28 cellular contexts compared by ENCODE assay signal in the genomic region with DNA sequence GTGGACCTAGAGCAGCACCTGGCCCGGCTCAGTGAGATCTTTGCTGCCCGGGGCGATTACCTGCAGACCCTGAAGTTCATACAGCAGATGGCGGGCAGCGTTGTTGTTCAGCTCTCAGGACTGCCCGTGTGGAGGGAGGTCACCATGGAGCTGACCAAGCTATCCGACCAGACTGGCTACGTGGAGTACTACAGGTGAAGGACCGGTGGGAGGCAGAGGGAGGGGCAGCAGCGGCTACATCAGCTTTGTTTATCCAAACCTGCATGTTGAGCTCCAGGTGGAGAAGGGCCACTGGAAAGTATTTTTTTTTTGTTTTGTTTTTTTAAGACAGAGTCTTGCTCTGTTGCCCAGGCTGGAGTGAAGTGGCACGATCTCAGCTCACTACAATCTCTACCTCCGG. TPM values are rescaled to one million over a fixed set of nuclear protein-coding genes. Genes with fewer than 3 reads are reported as not detected.
"Had no signal": no experiment of that assay in that cellular context is flagged by ENCODE, and none has a peak within 500 bp of the region (broad histone marks: within the 10 kb centered on the region; RNA-seq: fewer than 3 reads in every experiment).

No MANE protein-coding gene starts in this region.

- H3K9me3 Mint-ChIP-seq: memory B cell; natural killer cell; stimulated activated memory B cell treated with anti-CD40 and anti-IgM and Interleukin-4, amounts not matched to agents 10 μg/mL and 1 μg/mL and 100 μg/mL, for 72 hours had no signal

- H3K4me1 Mint-ChIP-seq: natural killer cell had no signal

- H3K4me3 Mint-ChIP-seq: memory B cell; natural killer cell; stimulated activated memory B cell treated with anti-CD40 and anti-IgM and Interleukin-4, amounts not matched to agents 10 μg/mL and 1 μg/mL and 100 μg/mL, for 72 hours had no signal

- H3K27ac Mint-ChIP-seq: memory B cell; natural killer cell; stimulated activated memory B cell treated with anti-CD40 and anti-IgM and Interleukin-4, amounts not matched to agents 10 μg/mL and 1 μg/mL and 100 μg/mL, for 72 hours had no signal

- H3K27me3 ChIP-seq: esophagus squamous epithelium, heart right ventricle, ovary, sigmoid colon, tibial artery, upper lobe of left lung, uterus had no signal

- H3K36me3 Mint-ChIP-seq: memory B cell, natural killer cell had no signal

- H3K4me3 ChIP-seq: esophagus squamous epithelium, heart right ventricle, lung, ovary, psoas muscle, sigmoid colon, tibial artery, upper lobe of left lung, uterus had no signal

- ATAC-seq: heart right ventricle; left ventricle myocardium superior; natural killer cell; psoas muscle; right cardiac atrium; stimulated activated memory B cell treated with anti-CD40 and anti-IgM and Interleukin-4, amounts not matched to agents 10 μg/mL and 1 μg/mL and 100 μg/mL, for 72 hours; stimulated activated naive CD8-positive, alpha-beta T cell treated with anti-CD3 and anti-CD28 coated beads, Interleukin-15, Interleukin-2, amounts not matched to agents 100 U/mL and 50 U/mL, for 24 hours had no signal

- DNase-seq: cortex of kidney; effector memory CD4-positive, alpha-beta T cell; erythroblast; esophagus squamous epithelium; foreskin melanocyte; glutamatergic neuron; heart right ventricle; hippocampal formation; islet precursor cell; kidney glomerular epithelial cell; left ventricle myocardium superior; natural killer cell; occipital lobe; ovary; posterior cingulate gyrus; psoas muscle; sigmoid colon; stimulated activated CD4-positive, alpha-beta T cell treated with anti-CD3 and anti-CD28 coated beads, Interleukin-4, amount 100 ng/mL, for 4 hours; stimulated activated naive CD8-positive, alpha-beta T cell treated with anti-CD3 and anti-CD28 coated beads, Interleukin-15, Interleukin-2, amounts not matched to agents 100 U/mL and 50 U/mL, for 24 hours; tibial artery; upper lobe of left lung; uterus had no signal

- H3K27ac ChIP-seq: esophagus squamous epithelium, ovary, psoas muscle, sigmoid colon, tibial artery, upper lobe of left lung, uterus had no signal

- H3K27me3 Mint-ChIP-seq: memory B cell; stimulated activated memory B cell treated with anti-CD40 and anti-IgM and Interleukin-4, amounts not matched to agents 10 μg/mL and 1 μg/mL and 100 μg/mL, for 72 hours had no signal

RNA-seq across cellular contexts. Expression of gene DNAI2, which starts 36.7 kb away (rescaled TPM):
- total RNA-seq: left ventricle myocardium superior, occipital lobe, psoas muscle, renal cortical epithelial cell, sigmoid colon, skeletal muscle tissue had no signal
